ENCODE assay signal across 1 cellular context in genomic region chr5:159533197-159533596, GRCh38.
TF ChIP-seq lines count a peak whose summit lies in the region.

No MANE protein-coding gene starts in this region.

TF ChIP-seq in SK-N-SH, 30 proteins besides CTCF, POLR2A, EP300 and RAD21 (continued from another document):
- no peak for TF ChIP-seq TEAD4 (IDR thresholded peaks at IDR 0.05; ENCODE audit: borderline replicate concordance, insufficient read depth)
TF ChIP-seq in SK-N-SH: peak in this region for 0.
